In genomic region chr9:127802576-127803443, GRCh38 we compare ENCODE assay signal across 1 cellular context.
TF ChIP-seq lines count a peak whose summit lies in the region.

TSS of gene FPGS (plus strand) at chr9:127802882. CDS start at chr9:127802925, 43 bp downstream.

TF ChIP-seq in HepG2, 621 proteins besides CTCF, POLR2A, EP300 and RAD21 (continued from another document and continues in another):
- TF ChIP-seq ZBTB7A (CRISPR knock-in tag; IDR thresholded peaks at IDR 0.05): 0 out of 2 replicates have a peak, but pooled peaks have one; percentile 50
- TF ChIP-seq ZNF431 (CRISPR knock-in tag; IDR thresholded peaks at IDR 0.05; ENCODE audit: borderline replicate concordance, low read depth): no peak
- TF ChIP-seq FOSL1 (CRISPR knock-in tag; IDR thresholded peaks at IDR 0.05; ENCODE audit: borderline replicate concordance): no peak; the same call in 1 of the 2 replicates
- no peak for TF ChIP-seq NCOA5 (CRISPR knock-in tag; IDR thresholded peaks at IDR 0.05)
- TF ChIP-seq NR2F6 (IDR thresholded peaks at IDR 0.05): no peak
- TF ChIP-seq NR2F6 (CRISPR knock-in tag; IDR thresholded peaks at IDR 0.05): no peak
- peak; percentile 85 for TF ChIP-seq THAP11 (CRISPR knock-in tag; IDR thresholded peaks at IDR 0.05)
- TF ChIP-seq MEIS1 (CRISPR knock-in tag; IDR thresholded peaks at IDR 0.05; ENCODE audit: borderline replicate concordance): 0 out of 2 replicates have a peak, but pooled peaks have one; percentile 38
- no peak for TF ChIP-seq ZNF660 (CRISPR knock-in tag; IDR thresholded peaks at IDR 0.05; ENCODE audit: borderline replicate concordance, low read depth)
- peak; percentile 39; the same call in 1 of the 2 replicates for TF ChIP-seq ZXDC (CRISPR knock-in tag; IDR thresholded peaks at IDR 0.05)
- peak; percentile 67; the same call in 1 of the 2 replicates for TF ChIP-seq HOXA3 (CRISPR knock-in tag; IDR thresholded peaks at IDR 0.05)
- peak; percentile 97 for TF ChIP-seq ZNF687 (CRISPR knock-in tag; IDR thresholded peaks at IDR 0.05)
- TF ChIP-seq KLF11 (CRISPR knock-in tag; IDR thresholded peaks at IDR 0.05): no peak
- peak; percentile 97 for TF ChIP-seq NR0B2 (CRISPR knock-in tag; IDR thresholded peaks at IDR 0.05)
- TF ChIP-seq ZHX1 (CRISPR knock-in tag; IDR thresholded peaks at IDR 0.05; ENCODE audit: low read depth): no peak; the same call in 1 of the 2 replicates
- TF ChIP-seq FUBP1 (CRISPR knock-in tag; IDR thresholded peaks at IDR 0.05; ENCODE audit: borderline replicate concordance): no peak
- TF ChIP-seq ZNF275 (CRISPR knock-in tag; IDR thresholded peaks at IDR 0.05; ENCODE audit: borderline replicate concordance): no peak
- TF ChIP-seq PITX1 (CRISPR knock-in tag; IDR thresholded peaks at IDR 0.05): no peak
- peak; percentile 37; the same call in 1 of the 2 replicates for TF ChIP-seq ZNF878 (CRISPR knock-in tag; IDR thresholded peaks at IDR 0.05)
- no peak for TF ChIP-seq ZNF205 (CRISPR knock-in tag; IDR thresholded peaks at IDR 0.05)
- TF ChIP-seq RBFOX2 (IDR thresholded peaks at IDR 0.05; ENCODE audit: low read depth, low read length): peak; percentile 94
- TF ChIP-seq ATF7 (IDR thresholded peaks at IDR 0.05): no peak
- TF ChIP-seq ATF7 (CRISPR knock-in tag; IDR thresholded peaks at IDR 0.05): 0 out of 2 replicates have a peak, but pooled peaks have one; percentile 20
- peak; percentile 73 for TF ChIP-seq HNRNPK (IDR thresholded peaks at IDR 0.05; ENCODE audit: low read depth, low read length, poor library complexity, severe bottlenecking)
- peak; percentile 32; the same call in 1 of the 2 replicates for TF ChIP-seq GATAD2A (CRISPR knock-in tag; IDR thresholded peaks at IDR 0.05)
- TF ChIP-seq HNF4A (CRISPR knock-in tag; IDR thresholded peaks at IDR 0.05): no peak
- no peak; the same call in 1 of the 2 replicates for TF ChIP-seq NKX3-1 (CRISPR knock-in tag; IDR thresholded peaks at IDR 0.05)
- TF ChIP-seq ZFP1 (CRISPR knock-in tag; IDR thresholded peaks at IDR 0.05): no peak
- peak; percentile 63; the same call in 1 of the 2 replicates for TF ChIP-seq GATAD1 (CRISPR knock-in tag; IDR thresholded peaks at IDR 0.05)
- TF ChIP-seq GTF3A (CRISPR knock-in tag; conservative IDR thresholded peaks at IDR 0.05): no peak; the same call in 1 of the 2 replicates
- TF ChIP-seq SIX4 (CRISPR knock-in tag; IDR thresholded peaks at IDR 0.05): no peak
- no peak for TF ChIP-seq ATM (IDR thresholded peaks at IDR 0.05; ENCODE audit: borderline replicate concordance)
- no peak for TF ChIP-seq ZFP41 (CRISPR knock-in tag; IDR thresholded peaks at IDR 0.05; ENCODE audit: borderline replicate concordance)
- TF ChIP-seq ZNF24 (IDR thresholded peaks at IDR 0.05): no peak
- TF ChIP-seq ATF6 (CRISPR knock-in tag; conservative IDR thresholded peaks at IDR 0.05): no peak
- TF ChIP-seq ZNF260 (CRISPR knock-in tag; IDR thresholded peaks at IDR 0.05; ENCODE audit: borderline replicate concordance, low read depth): no peak
- peak; percentile 41 for TF ChIP-seq PATZ1 (CRISPR knock-in tag; IDR thresholded peaks at IDR 0.05)
- TF ChIP-seq AGO2 (optimal IDR thresholded peaks at IDR 0.05; ENCODE audit: low read depth, low read length): peak; percentile 69
- peak; percentile 69 for TF ChIP-seq ZNF574 (CRISPR knock-in tag; IDR thresholded peaks at IDR 0.05)
